Comparison of ENCODE assay signal across 8 cellular contexts in the genomic region with DNA sequence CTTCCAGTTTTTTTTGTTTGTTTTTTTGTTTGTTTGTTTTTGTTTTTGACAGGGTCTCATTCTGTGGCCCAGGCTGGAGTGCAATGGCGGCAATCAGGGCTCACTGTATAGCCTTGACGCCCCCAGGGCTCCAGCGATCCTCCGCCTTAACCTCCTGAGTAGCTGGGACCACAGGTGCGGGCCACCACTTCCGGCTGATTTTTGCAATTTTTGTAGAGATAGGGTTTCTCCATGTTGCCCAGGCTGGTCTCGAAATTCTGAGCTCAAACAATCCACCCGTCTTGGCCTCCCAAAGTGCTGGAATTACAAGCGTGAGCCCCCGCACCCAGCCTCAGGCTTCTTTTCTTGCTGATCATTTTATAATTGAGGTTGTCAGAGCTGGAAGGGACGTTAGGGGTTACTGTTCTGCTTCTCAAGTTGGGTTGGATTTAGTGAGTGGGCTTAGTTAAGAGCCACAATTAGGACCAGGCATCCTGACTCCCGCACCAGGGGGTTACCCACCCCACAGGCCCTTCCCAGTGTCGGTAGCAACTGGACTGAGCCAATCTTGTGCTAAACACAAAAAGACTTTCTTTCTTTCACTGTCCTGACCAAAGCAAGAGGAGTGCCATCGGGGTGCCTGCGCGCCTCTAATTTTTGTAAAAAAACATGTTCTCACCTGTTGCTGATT. TPM values are rescaled to one million over a fixed set of nuclear protein-coding genes. Genes with fewer than 3 reads are reported as not detected.
DNase-seq lines count a peak whose midpoint lies in the region; ATAC-seq and TF ChIP-seq lines count a peak whose summit lies in the region.

No MANE protein-coding gene starts in this region.

- peak overlapping the region; percentile 30; the same call in 1 of the 2 replicates for H3K9ac ChIP-seq in SK-N-SH

- no peaks in the 10 kb centered on the region for H3K9me3 ChIP-seq in SK-N-SH
- no peaks in the 10 kb centered on the region for H3K9me3 ChIP-seq in thoracic aorta

- H3K27ac ChIP-seq in C4-2B (peak overlapping the region; percentile 42), SK-N-SH (ENCODE audit: low read depth in 2 of 2, low read length in 1 of 2) (no peak overlapping the region), thoracic aorta (no peak overlapping the region)

- DNase-seq in H7 (peak; percentile 44), SK-N-SH (no peak), glutamatergic neuron (no peak), thoracic aorta (ENCODE audit: low spot score) (no peak), left colon (no peak), NCI-H1694 treated with DMSO at 0.1 percent for 48 hours (lab: John Stamatoyannopoulos, UW) (no peak), left cardiac atrium (no peak)

- H2AFZ ChIP-seq in SK-N-SH (ENCODE audit: low read depth): peak overlapping the region; percentile 56

- H4K20me1 ChIP-seq in SK-N-SH (ENCODE audit: insufficient read depth): no peaks in the 10 kb centered on the region

- TF ChIP-seq RAD21 in SK-N-SH (IDR thresholded peaks at IDR 0.05; ENCODE audit: low read length): no peak

- H3K27me3 Mint-ChIP-seq in glutamatergic neuron (ENCODE audit: unreplicated experiment): peaks cover 15% of the 10 kb centered on the region

- no peak overlapping the region for H3K27ac Mint-ChIP-seq in glutamatergic neuron (ENCODE audit: unreplicated experiment)

- H3K27me3 ChIP-seq in H7 (ENCODE audit: control insufficient read depth, insufficient read depth, low read length): peaks cover 50% of the 10 kb centered on the region
- H3K27me3 ChIP-seq in SK-N-SH (ENCODE audit: insufficient read depth): peaks cover 44% of the 10 kb centered on the region; the same call in 1 of the 2 replicates
- H3K27me3 ChIP-seq in thoracic aorta (replicated peaks; ENCODE audit: insufficient read depth): peaks cover 15% of the 10 kb centered on the region

- ATAC-seq in thoracic aorta (ENCODE audit: insufficient number of reproducible peaks, low FRiP score, low read depth): no peak
- no peak for ATAC-seq in left colon
- no peak for ATAC-seq in left cardiac atrium

- H3K4me1 Mint-ChIP-seq in glutamatergic neuron (ENCODE audit: low read depth, unreplicated experiment): peaks cover 14% of the 10 kb centered on the region

- H3K4me3 ChIP-seq in H7 (ENCODE audit: insufficient read depth, low read depth, low read length) (peak overlapping the region; percentile 51), SK-N-SH (ENCODE audit: low read depth in 2 of 2, low read length in 1 of 2) (peak overlapping the region; percentile 62 to 63), thoracic aorta (peak overlapping the region; percentile 60)

- TF ChIP-seq CTCF in C4-2B (conservative IDR thresholded peaks at IDR 0.05) (no peak), SK-N-SH (IDR thresholded peaks at IDR 0.05) (no peak), glutamatergic neuron (IDR thresholded peaks at IDR 0.05; ENCODE audit: partially characterized antibody, unreplicated experiment) (no peak), thoracic aorta (IDR thresholded peaks at IDR 0.05) (no peak)

- no peak for TF ChIP-seq EP300 in SK-N-SH (IDR thresholded peaks at IDR 0.05; ENCODE audit: borderline replicate concordance in 1 of 2, low read depth in 1 of 2, low read length in 1 of 2)

- H3K79me2 ChIP-seq in SK-N-SH (ENCODE audit: insufficient read depth): no peaks in the 10 kb centered on the region

- H3K9me3 Mint-ChIP-seq in glutamatergic neuron (ENCODE audit: unreplicated experiment): peaks cover 20% of the 10 kb centered on the region

- H3K9me2 ChIP-seq in SK-N-SH: no peaks in the 10 kb centered on the region

- H3K4me2 ChIP-seq in SK-N-SH: peak overlapping the region; percentile 65

- H3K4me1 ChIP-seq in SK-N-SH (ENCODE audit: control insufficient read depth in 1 of 2, insufficient read depth in 2 of 2, low read depth in 1 of 2, low read length in 1 of 2) (peaks cover 0 to 15% of the 10 kb centered on the region in 2 experiments; a peak in 3 of 4 replicates), thoracic aorta (ENCODE audit: control insufficient read depth in 1 of 2, low read depth in 2 of 2) (peaks cover 0 to 18% of the 10 kb centered on the region in 2 donors)

- H3F3A ChIP-seq in SK-N-SH (replicated peaks; ENCODE audit: insufficient read depth): peaks cover 6% of the 10 kb centered on the region

- WGBS in SK-N-SH (ENCODE audit: low lambda C conversion rate): 18% methylated on average over 16 of the region's 16 CpGs

- H3K36me3 ChIP-seq in H7 (replicated peaks; ENCODE audit: control insufficient read depth, insufficient read depth, low read length) (no peaks in the 10 kb centered on the region), SK-N-SH (replicated peaks in 1 of 2; ENCODE audit: control insufficient read depth in 1 of 2, insufficient read depth in 2 of 2, low read length in 1 of 2) (no peaks in the 10 kb centered on the region), thoracic aorta (no peaks in the 10 kb centered on the region)

- intact Hi-C loops in left colon (cut with DNase I, micrococcal nuclease) (loop anchor here in 1 of 2 donors (10.0 kb wide), 1 partner anchor 67 kb away; the partner anchor contains the start of gene ZKSCAN8), left cardiac atrium (cut with DNase I) (no loop called here)

- POLR2A ChIA-PET in SK-N-SH (lab: Yijun Ruan, JAX): interaction anchor here (0.7 kb wide), 1 partner anchor 1115 kb away, joined by 3 read pairs; no protein-coding TSS in a partner anchor

- H3K36me3 Mint-ChIP-seq in glutamatergic neuron (ENCODE audit: unreplicated experiment): peaks cover 5% of the 10 kb centered on the region

- H3K4me3 Mint-ChIP-seq in glutamatergic neuron (ENCODE audit: unreplicated experiment): peak overlapping the region; percentile 83

- CTCF ChIA-PET in SK-N-SH (lab: Yijun Ruan, JAX): interaction anchor here (2.2 kb wide), 1 partner anchor 144 kb away, joined by 5 read pairs; no protein-coding TSS in a partner anchor

TF ChIP-seq in SK-N-SH, 30 proteins besides CTCF, POLR2A, EP300 and RAD21 (continues in another document):
- TF ChIP-seq USF2 (IDR thresholded peaks at IDR 0.05; ENCODE audit: borderline replicate concordance, low read depth, low read length) (no peak), FOSL2 (IDR thresholded peaks at IDR 0.05; ENCODE audit: borderline replicate concordance, low read depth) (no peak), TEAD4 (IDR thresholded peaks at IDR 0.05; ENCODE audit: borderline replicate concordance, insufficient read depth) (no peak)
- TF ChIP-seq, protein P1, sequence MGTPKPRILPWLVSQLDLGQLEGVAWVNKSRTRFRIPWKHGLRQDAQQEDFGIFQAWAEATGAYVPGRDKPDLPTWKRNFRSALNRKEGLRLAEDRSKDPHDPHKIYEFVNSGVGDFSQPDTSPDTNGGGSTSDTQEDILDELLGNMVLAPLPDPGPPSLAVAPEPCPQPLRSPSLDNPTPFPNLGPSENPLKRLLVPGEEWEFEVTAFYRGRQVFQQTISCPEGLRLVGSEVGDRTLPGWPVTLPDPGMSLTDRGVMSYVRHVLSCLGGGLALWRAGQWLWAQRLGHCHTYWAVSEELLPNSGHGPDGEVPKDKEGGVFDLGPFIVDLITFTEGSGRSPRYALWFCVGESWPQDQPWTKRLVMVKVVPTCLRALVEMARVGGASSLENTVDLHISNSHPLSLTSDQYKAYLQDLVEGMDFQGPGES (IDR thresholded peaks at IDR 0.05; ENCODE audit: low read depth, low read length): no peak

RNA-seq across cellular contexts. Expression of gene ZSCAN9, which starts 13.1 kb away (rescaled TPM):
- 15.6 and 20.4 TPM in 2 replicates for total RNA-seq in H7 (2014; rRNA removed; shearing (Covaris generic))
- polyA plus RNA-seq in SK-N-SH (2012; rRNA removed): 13.7 and 23.2 TPM in 2 replicates
- polyA plus RNA-seq in SK-N-SH (2012; cell fraction: cytosol; rRNA removed): 13.4 and 14.3 TPM in 2 replicates
- 29.1 and 43.7 TPM in 2 replicates for polyA plus RNA-seq in SK-N-SH (2012; cell fraction: nucleus; rRNA removed)
- 54.0 TPM for total RNA-seq in glutamatergic neuron (ENCODE audit: unreplicated experiment)
- 10 to 100 TPM; 11.6 to 29.0 TPM for total RNA-seq in thoracic aorta
- total RNA-seq in left colon: 10 to 100 TPM; 10.4 to 12.8 TPM
- 1 to 10 TPM; 9.2 to 9.6 TPM for total RNA-seq in left cardiac atrium

RNA-seq across cellular contexts. Expression of gene ZKSCAN4, which starts 40.1 kb away (rescaled TPM):
- total RNA-seq in H7 (2014; rRNA removed; shearing (Covaris generic)): 5.6 and 6.7 TPM in 2 replicates
- 2.9 and 3.5 TPM in 2 replicates for polyA plus RNA-seq in SK-N-SH (2012; rRNA removed)
- polyA plus RNA-seq in SK-N-SH (2012; cell fraction: cytosol; rRNA removed): 2.5 and 3.3 TPM in 2 replicates
- polyA plus RNA-seq in SK-N-SH (2012; cell fraction: nucleus; rRNA removed): 3.9 and 5.5 TPM in 2 replicates
- total RNA-seq in glutamatergic neuron (ENCODE audit: unreplicated experiment) (7.7 TPM), thoracic aorta (1 to 10 TPM; 2.3 to 2.4 TPM), left colon (1 to 10 TPM; 4.8 to 6.0 TPM), left cardiac atrium (1 to 10 TPM; 2.3 to 3.1 TPM)

RNA-seq across cellular contexts. Expression of gene NKAPL, which starts 47.1 kb away (rescaled TPM):
- not detected in 2 replicates for total RNA-seq in H7 (2014; rRNA removed; shearing (Covaris generic))
- not detected in 2 replicates for polyA plus RNA-seq in SK-N-SH (2012; rRNA removed)
- not detected in 2 replicates for polyA plus RNA-seq in SK-N-SH (2012; cell fraction: cytosol; rRNA removed)
- polyA plus RNA-seq in SK-N-SH (2012; cell fraction: nucleus; rRNA removed): not detected in 2 replicates
- total RNA-seq in glutamatergic neuron (ENCODE audit: unreplicated experiment) (0.69 TPM), thoracic aorta (1 to 10 TPM in 1 of 2 donors, under 1 TPM in 1; 0.49 to 1.1 TPM), left colon (under 1 TPM; 0.21 to 0.47 TPM), left cardiac atrium (1 to 10 TPM; 5.4 to 6.1 TPM)

RNA-seq across cellular contexts. Expression of gene ZSCAN26, which starts 55.0 kb away (rescaled TPM):
- 11.0 and 14.8 TPM in 2 replicates for total RNA-seq in H7 (2014; rRNA removed; shearing (Covaris generic))
- polyA plus RNA-seq in SK-N-SH (2012; rRNA removed): 11.0 and 14.0 TPM in 2 replicates
- polyA plus RNA-seq in SK-N-SH (2012; cell fraction: cytosol; rRNA removed): 9.2 and 9.6 TPM in 2 replicates
- polyA plus RNA-seq in SK-N-SH (2012; cell fraction: nucleus; rRNA removed): 39.3 and 45.6 TPM in 2 replicates
- total RNA-seq in glutamatergic neuron (ENCODE audit: unreplicated experiment) (24.8 TPM), thoracic aorta (10 to 100 TPM; 25.7 to 45.0 TPM), left colon (1 to 10 TPM; 3.8 to 7.9 TPM), left cardiac atrium (10 to 100 TPM in 1 of 2 donors, 1 to 10 TPM in 1; 8.8 to 11.9 TPM)
